2 cellular contexts compared by ENCODE assay signal in the genomic region with DNA sequence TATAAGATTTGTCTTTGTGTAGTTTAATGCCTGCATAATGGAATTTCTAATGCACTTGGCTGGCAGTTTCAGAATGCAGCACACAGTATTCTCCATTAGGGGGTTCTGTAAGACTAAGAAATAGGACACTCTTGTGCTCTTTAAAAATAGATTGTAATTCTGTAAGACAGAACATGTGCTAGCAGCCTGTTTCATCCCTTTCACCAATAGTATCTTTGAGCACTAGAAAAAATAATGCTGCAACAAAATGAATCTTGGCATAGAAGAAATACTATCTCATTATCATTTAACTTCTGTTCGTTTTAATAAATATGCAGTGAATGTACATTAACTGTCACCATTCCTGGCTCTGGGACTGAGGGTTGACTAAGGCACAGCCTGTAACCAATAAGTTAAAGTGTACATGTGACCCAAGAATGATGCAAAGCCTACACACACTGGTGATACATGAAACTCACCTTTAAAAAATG.
TF ChIP-seq lines count a peak whose summit lies in the region.

No MANE protein-coding gene starts in this region.

TF ChIP-seq in HEK293, 187 proteins besides CTCF, POLR2A, EP300 and RAD21 (continued from another document):
- TF ChIP-seq, protein P1, sequence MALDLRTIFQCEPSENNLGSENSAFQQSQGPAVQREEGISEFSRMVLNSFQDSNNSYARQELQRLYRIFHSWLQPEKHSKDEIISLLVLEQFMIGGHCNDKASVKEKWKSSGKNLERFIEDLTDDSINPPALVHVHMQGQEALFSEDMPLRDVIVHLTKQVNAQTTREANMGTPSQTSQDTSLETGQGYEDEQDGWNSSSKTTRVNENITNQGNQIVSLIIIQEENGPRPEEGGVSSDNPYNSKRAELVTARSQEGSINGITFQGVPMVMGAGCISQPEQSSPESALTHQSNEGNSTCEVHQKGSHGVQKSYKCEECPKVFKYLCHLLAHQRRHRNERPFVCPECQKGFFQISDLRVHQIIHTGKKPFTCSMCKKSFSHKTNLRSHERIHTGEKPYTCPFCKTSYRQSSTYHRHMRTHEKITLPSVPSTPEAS (tag by site-specific recombination; IDR thresholded peaks at IDR 0.05): 0 out of 2 replicates have a peak, but pooled peaks have one; percentile 44
- TF ChIP-seq ZNF654 (tag by site-specific recombination; IDR thresholded peaks at IDR 0.05; ENCODE audit: low read depth) (peak; percentile 94), ZNF2 (tag by site-specific recombination; IDR thresholded peaks at IDR 0.05) (0 out of 2 replicates have a peak, but pooled peaks have one; percentile 50), ZNF660 (tag by site-specific recombination; IDR thresholded peaks at IDR 0.05) (peak; percentile 63; the same call in 1 of the 2 replicates), ZNF184 (tag by site-specific recombination; IDR thresholded peaks at IDR 0.05) (peak; percentile 24; the same call in 1 of the 2 replicates)
TF ChIP-seq in HEK293: peak in this region for 7.

TF ChIP-seq in WTC11, 78 proteins besides CTCF, POLR2A, EP300 and RAD21 (continued from another document):
- TF ChIP-seq, protein P2, sequence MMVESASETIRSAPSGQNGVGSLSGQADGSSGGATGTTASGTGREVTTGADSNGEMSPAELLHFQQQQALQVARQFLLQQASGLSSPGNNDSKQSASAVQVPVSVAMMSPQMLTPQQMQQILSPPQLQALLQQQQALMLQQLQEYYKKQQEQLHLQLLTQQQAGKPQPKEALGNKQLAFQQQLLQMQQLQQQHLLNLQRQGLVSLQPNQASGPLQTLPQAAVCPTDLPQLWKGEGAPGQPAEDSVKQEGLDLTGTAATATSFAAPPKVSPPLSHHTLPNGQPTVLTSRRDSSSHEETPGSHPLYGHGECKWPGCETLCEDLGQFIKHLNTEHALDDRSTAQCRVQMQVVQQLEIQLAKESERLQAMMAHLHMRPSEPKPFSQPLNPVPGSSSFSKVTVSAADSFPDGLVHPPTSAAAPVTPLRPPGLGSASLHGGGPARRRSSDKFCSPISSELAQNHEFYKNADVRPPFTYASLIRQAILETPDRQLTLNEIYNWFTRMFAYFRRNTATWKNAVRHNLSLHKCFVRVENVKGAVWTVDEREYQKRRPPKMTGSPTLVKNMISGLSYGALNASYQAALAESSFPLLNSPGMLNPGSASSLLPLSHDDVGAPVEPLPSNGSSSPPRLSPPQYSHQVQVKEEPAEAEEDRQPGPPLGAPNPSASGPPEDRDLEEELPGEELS (CRISPR knock-in tag; IDR thresholded peaks at IDR 0.05): no peak
- TF ChIP-seq TCF7 (CRISPR knock-in tag; IDR thresholded peaks at IDR 0.05; ENCODE audit: low read depth) (no peak), ZBTB43 (CRISPR knock-in tag; IDR thresholded peaks at IDR 0.05) (no peak), CREM (CRISPR knock-in tag; IDR thresholded peaks at IDR 0.05) (no peak), USF2 (CRISPR knock-in tag; IDR thresholded peaks at IDR 0.05) (no peak), HMGA2 (CRISPR knock-in tag; IDR thresholded peaks at IDR 0.05) (no peak), NR2C2 (CRISPR knock-in tag; IDR thresholded peaks at IDR 0.05) (no peak), ZNF232 (CRISPR knock-in tag; IDR thresholded peaks at IDR 0.05) (no peak)
